ENCODE assay signal across 12 cellular contexts in the genomic region with DNA sequence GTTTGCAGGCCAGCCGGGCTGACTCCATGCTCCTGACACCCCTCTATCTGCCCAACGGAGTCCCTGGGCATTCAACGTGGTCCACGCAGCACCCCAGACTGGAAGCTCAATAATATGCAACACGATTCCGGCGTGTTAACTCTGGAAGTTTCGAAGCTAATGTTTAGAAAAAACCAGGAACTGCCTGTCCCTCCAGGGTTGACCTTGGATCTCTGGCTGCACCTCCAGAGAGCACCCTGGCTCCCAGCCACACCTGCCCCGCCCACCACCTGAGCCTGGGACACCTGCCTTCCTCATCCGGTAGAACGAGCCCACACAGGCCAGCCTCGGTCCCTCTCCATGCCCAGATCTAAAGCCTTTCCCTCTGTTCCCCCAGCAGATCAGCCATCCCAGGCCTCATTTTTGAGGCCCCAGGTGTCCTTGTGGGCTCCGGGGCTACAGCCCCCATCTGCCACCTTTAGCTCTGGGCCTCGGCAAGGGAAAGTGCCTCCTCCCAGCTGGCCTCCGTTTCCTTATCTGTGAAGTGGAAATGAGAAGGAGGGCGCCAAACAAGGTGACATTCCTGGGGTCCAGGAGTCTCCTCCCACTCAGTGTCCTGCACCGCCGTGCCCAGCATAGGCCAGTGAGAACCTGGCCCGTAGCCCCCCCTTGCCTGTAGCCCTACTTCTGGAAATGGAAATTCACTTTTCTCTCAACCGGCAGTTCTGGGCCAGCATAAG. TPM values are rescaled to one million over a fixed set of nuclear protein-coding genes. Genes with fewer than 3 reads are reported as not detected.
DNase-seq lines count a peak whose midpoint lies in the region; ATAC-seq and TF ChIP-seq lines count a peak whose summit lies in the region.
"Had no signal": no experiment of that assay in that cellular context is flagged by ENCODE, and none has a peak within 500 bp of the region (broad histone marks: within the 10 kb centered on the region; RNA-seq: fewer than 3 reads in every experiment).

No MANE protein-coding gene starts in this region.

- H3K4me3 ChIP-seq in stomach = peak overlapping the region in 1 of 4 donors; percentile 0
- H3K4me3 ChIP-seq: K562, neural progenitor cell had no signal

- DNase-seq in activated CD4-positive, alpha-beta memory T cell treated with anti-CD3 and anti-CD28 coated beads, Interleukin-2, amount 10 ng/mL, durations not matched to agents 7 days and 5 days = no peak
- DNase-seq in activated CD4-positive, alpha-beta memory T cell treated with anti-CD3 and anti-CD28 coated beads for 36 hours = no peak
- DNase-seq in NCI-H69 (lab: John Stamatoyannopoulos, UW) = peak; percentile 5
- DNase-seq in left colon = peak; percentile 91 to 92
- peak; percentile 88 for DNase-seq in stomach
- DNase-seq in stimulated activated CD4-positive, alpha-beta T cell treated with anti-CD3 and anti-CD28 coated beads, Interleukin-4, amount 100 ng/mL, for 1 hour = no peak
- DNase-seq: NCI-H526 treated with DMSO at 0.1 percent for 48 hours; stimulated activated CD4-positive, alpha-beta T cell treated with anti-CD3 and anti-CD28 coated beads, Interleukin-15, amount 100 ng/mL, for 24 hours had no signal

- WGBS in stomach, 5 donors = 34 to 57% (median 52%) methylated on average over 18 to 20 of the region's 20 CpGs

- intact Hi-C loops in activated CD4-positive, alpha-beta memory T cell treated with anti-CD3 and anti-CD28 coated beads for 36 hours (cut with micrococcal nuclease) = no loop called here
- intact Hi-C loops in left colon (cut with DNase I, micrococcal nuclease) (no loop called here), stomach (cut with DNase I; ENCODE audit: low total_unique reads) (no loop called here)

- H3K4me1 Mint-ChIP-seq in activated CD4-positive, alpha-beta memory T cell treated with anti-CD3 and anti-CD28 coated beads, Interleukin-2, amount 10 ng/mL, durations not matched to agents 7 days and 5 days = peaks cover 84% of the 10 kb centered on the region
- peaks cover 83% of the 10 kb centered on the region for H3K4me1 Mint-ChIP-seq in activated CD4-positive, alpha-beta memory T cell treated with anti-CD3 and anti-CD28 coated beads for 36 hours (ENCODE audit: low read depth)

- peaks cover 2% of the 10 kb centered on the region for H3K27me3 Mint-ChIP-seq in activated CD4-positive, alpha-beta memory T cell treated with anti-CD3 and anti-CD28 coated beads, Interleukin-2, amount 10 ng/mL, durations not matched to agents 7 days and 5 days
- H3K27me3 Mint-ChIP-seq in activated CD4-positive, alpha-beta memory T cell treated with anti-CD3 and anti-CD28 coated beads for 36 hours = peaks cover 18% of the 10 kb centered on the region

- CTCF ChIA-PET in activated CD4-positive, alpha-beta memory T cell treated with anti-CD3 and anti-CD28 coated beads, Interleukin-2, amount 10 ng/mL, durations not matched to agents 7 days and 5 days (lab: Charles Lee) = interaction anchor here (1.7 to 5.3 kb wide), 2 partner anchors 11 to 24 kb away, joined by 7 to 41 read pairs; no protein-coding TSS in a partner anchor
- CTCF ChIA-PET in activated CD4-positive, alpha-beta memory T cell treated with anti-CD3 and anti-CD28 coated beads for 36 hours (lab: Charles Lee) = interaction anchor here (0.6 to 1.3 kb wide), 2 partner anchors 13 to 35 kb away, joined by 4 read pairs; no protein-coding TSS in a partner anchor

- ATAC-seq in left colon (peak; percentile 98), HG03571 (IDR thresholded peaks at IDR 0.05; ENCODE audit: unreplicated experiment) (no peak), HG02623 (IDR thresholded peaks at IDR 0.05; ENCODE audit: unreplicated experiment) (no peak)
- ATAC-seq: K562 had no signal

- H3K4me3 Mint-ChIP-seq in activated CD4-positive, alpha-beta memory T cell treated with anti-CD3 and anti-CD28 coated beads, Interleukin-2, amount 10 ng/mL, durations not matched to agents 7 days and 5 days = no peak overlapping the region
- no peak overlapping the region for H3K4me3 Mint-ChIP-seq in activated CD4-positive, alpha-beta memory T cell treated with anti-CD3 and anti-CD28 coated beads for 36 hours
- H3K4me3 Mint-ChIP-seq: neural progenitor cell had no signal

- H3K9me3 Mint-ChIP-seq in activated CD4-positive, alpha-beta memory T cell treated with anti-CD3 and anti-CD28 coated beads, Interleukin-2, amount 10 ng/mL, durations not matched to agents 7 days and 5 days = no peaks in the 10 kb centered on the region
- no peaks in the 10 kb centered on the region for H3K9me3 Mint-ChIP-seq in activated CD4-positive, alpha-beta memory T cell treated with anti-CD3 and anti-CD28 coated beads for 36 hours
- H3K9me3 Mint-ChIP-seq: neural progenitor cell had no signal

- H3K4me1 ChIP-seq in stomach = peaks cover 15 to 54% (median 50%) of the 10 kb centered on the region in 4 donors
- H3K4me1 ChIP-seq: neural progenitor cell had no signal

- H3K27me3 ChIP-seq in stomach = no peaks in the 10 kb centered on the region
- H3K27me3 ChIP-seq: neural progenitor cell had no signal

- H3K9me3 ChIP-seq in stomach = no peaks in the 10 kb centered on the region

- peaks cover 2 to 14% (median 12%) of the 10 kb centered on the region in 4 donors for H3K36me3 ChIP-seq in stomach
- H3K36me3 ChIP-seq: neural progenitor cell had no signal

- peak overlapping the region; percentile 63 for H3K27ac Mint-ChIP-seq in activated CD4-positive, alpha-beta memory T cell treated with anti-CD3 and anti-CD28 coated beads, Interleukin-2, amount 10 ng/mL, durations not matched to agents 7 days and 5 days
- H3K27ac Mint-ChIP-seq in activated CD4-positive, alpha-beta memory T cell treated with anti-CD3 and anti-CD28 coated beads for 36 hours = no peak overlapping the region
- H3K27ac Mint-ChIP-seq: neural progenitor cell had no signal

- peak overlapping the region; percentile 22 to 52 (median 37) for H3K27ac ChIP-seq in stomach
- H3K27ac ChIP-seq: neural progenitor cell had no signal

- H3K36me3 Mint-ChIP-seq in activated CD4-positive, alpha-beta memory T cell treated with anti-CD3 and anti-CD28 coated beads, Interleukin-2, amount 10 ng/mL, durations not matched to agents 7 days and 5 days (ENCODE audit: low read depth) = peaks cover 41% of the 10 kb centered on the region
- H3K36me3 Mint-ChIP-seq in activated CD4-positive, alpha-beta memory T cell treated with anti-CD3 and anti-CD28 coated beads for 36 hours = peaks cover 18% of the 10 kb centered on the region
- H3K36me3 Mint-ChIP-seq: neural progenitor cell had no signal

- no peak for TF ChIP-seq CTCF in stomach (IDR thresholded peaks at IDR 0.05)

- TF ChIP-seq POLR2A in stomach (IDR thresholded peaks at IDR 0.05) = no peak

- TF ChIP-seq EP300 in stomach (IDR thresholded peaks at IDR 0.05) = no peak

- POLR2A ChIA-PET in activated CD4-positive, alpha-beta memory T cell treated with anti-CD3 and anti-CD28 coated beads, Interleukin-2, amount 10 ng/mL, durations not matched to agents 7 days and 5 days (lab: Charles Lee) = interaction anchor here (14.0 to 34.9 kb wide), 2 partner anchors 6 to 28 kb away, joined by 409 to 3221 read pairs; a partner anchor contains a TSS
- POLR2A ChIA-PET in activated CD4-positive, alpha-beta memory T cell treated with anti-CD3 and anti-CD28 coated beads for 36 hours (lab: Charles Lee) = no interaction called here

RNA-seq across cellular contexts. Expression of a gene that starts 38.7 kb away (rescaled TPM):
- 100 to 1,000 TPM; 410 to 423 TPM for total RNA-seq in activated CD4-positive, alpha-beta memory T cell treated with anti-CD3 and anti-CD28 coated beads, Interleukin-2, amount 10 ng/mL, durations not matched to agents 7 days and 5 days
- 1 to 10 TPM; 1.7 TPM for total RNA-seq in activated CD4-positive, alpha-beta memory T cell treated with anti-CD3 and anti-CD28 coated beads for 36 hours
- 10 to 100 TPM; 28.2 to 29.4 TPM for total RNA-seq in left colon
- total RNA-seq in stomach = 100 to 1,000 TPM in 1 of 5 donors, 10 to 100 TPM in 4; 31.0 to 107 (median 72.3) TPM
- polyA plus RNA-seq in stomach = 10 to 100 TPM in 2 of 3 donors, 1 to 10 TPM in 1; 9.5 to 69.5 (median 16.7) TPM
- polyA plus RNA-seq: K562 had no signal

Comparison
In these comparisons a context has a peak if more than half of its experiments do, and no peak if none do; other contexts are left out.
1. RNA of a gene that starts 38.7 kb away (total RNA-seq): 410 to 423 TPM in activated CD4-positive, alpha-beta memory T cell treated with anti-CD3 and anti-CD28 coated beads, Interleukin-2, amount 10 ng/mL, durations not matched to agents 7 days and 5 days, 31.0 to 107 TPM in stomach and 28.2 to 29.4 TPM in left colon; 1.7 TPM in activated CD4-positive, alpha-beta memory T cell treated with anti-CD3 and anti-CD28 coated beads for 36 hours; every median in the first group is over 10 times any median in the second.
2. DNase-seq: peak in NCI-H69 (single experiment), left colon (2 of 2) and stomach (single experiment); none in activated CD4-positive, alpha-beta memory T cell treated with anti-CD3 and anti-CD28 coated beads, Interleukin-2, amount 10 ng/mL, durations not matched to agents 7 days and 5 days (single experiment), activated CD4-positive, alpha-beta memory T cell treated with anti-CD3 and anti-CD28 coated beads for 36 hours (single experiment) and stimulated activated CD4-positive, alpha-beta T cell treated with anti-CD3 and anti-CD28 coated beads, Interleukin-4, amount 100 ng/mL, for 1 hour (single experiment).